ENCODE assay signal across 8 cellular contexts in genomic region chr1:149936992-149937705, GRCh38. TPM values are rescaled to one million over a fixed set of nuclear protein-coding genes. Genes with fewer than 3 reads are reported as not detected.
DNase-seq lines count a peak whose midpoint lies in the region; ATAC-seq lines count a peak whose summit lies in the region.

No MANE protein-coding gene starts in this region.

- no peaks in the 10 kb centered on the region for H3K9me3 ChIP-seq in KOPT-K1 (ENCODE audit: insufficient read depth, low read length, poor library complexity, severe bottlenecking)
- no peaks in the 10 kb centered on the region for H3K9me3 ChIP-seq in iPS-18a (ENCODE audit: control insufficient read depth, low read depth, low read length)

- peak overlapping the region; percentile 46 for H3K4me3 ChIP-seq in iPS-18a (ENCODE audit: low read length)

- H3K4me3 Mint-ChIP-seq in activated naive CD8-positive, alpha-beta T cell treated with anti-CD3 and anti-CD28 coated beads for 36 hours, result peak overlapping the region; percentile 11
- H3K4me3 Mint-ChIP-seq in stimulated activated naive B cell treated with anti-CD40 and anti-IgM and Interleukin-4, amounts not matched to agents 10 μg/mL and 1 μg/mL and 100 μg/mL, for 72 hours, result no peak overlapping the region
- no peak overlapping the region for H3K4me3 Mint-ChIP-seq in stimulated activated effector memory CD8-positive, alpha-beta T cell treated with anti-CD3 and anti-CD28 coated beads, Interleukin-12 subunit alpha, Interleukin-12 subunit beta, amount 100 ng/mL, for 72 hours

- peaks cover 3% of the 10 kb centered on the region for H3K27me3 Mint-ChIP-seq in activated naive CD8-positive, alpha-beta T cell treated with anti-CD3 and anti-CD28 coated beads for 36 hours
- peaks cover 40% of the 10 kb centered on the region in 2 donors for H3K27me3 Mint-ChIP-seq in stimulated activated naive B cell treated with anti-CD40 and anti-IgM and Interleukin-4, amounts not matched to agents 10 μg/mL and 1 μg/mL and 100 μg/mL, for 72 hours

- peak overlapping the region; percentile 21 for H3K9ac ChIP-seq in iPS-18a (ENCODE audit: low read length)

- H3K36me3 ChIP-seq in KOPT-K1 (ENCODE audit: insufficient read depth, low read length) (no peaks in the 10 kb centered on the region), iPS-18a (ENCODE audit: control insufficient read depth, low read depth, low read length) (no peaks in the 10 kb centered on the region)

- no peak for ATAC-seq in stimulated activated naive B cell treated with anti-CD40 and anti-IgM and Interleukin-4, amounts not matched to agents 10 μg/mL and 1 μg/mL and 100 μg/mL, for 72 hours (replicated peaks)
- ATAC-seq in stimulated activated effector memory CD8-positive, alpha-beta T cell treated with anti-CD3 and anti-CD28 coated beads, Interleukin-12 subunit alpha, Interleukin-12 subunit beta, amount 100 ng/mL, for 72 hours, result no peak
- ATAC-seq in HG03520 (IDR thresholded peaks at IDR 0.05; ENCODE audit: unreplicated experiment), result no peak
- no peak for ATAC-seq in GM21360 (IDR thresholded peaks at IDR 0.05; ENCODE audit: unreplicated experiment)

- no peaks in the 10 kb centered on the region for H3K9me3 Mint-ChIP-seq in activated naive CD8-positive, alpha-beta T cell treated with anti-CD3 and anti-CD28 coated beads for 36 hours
- H3K9me3 Mint-ChIP-seq in stimulated activated naive B cell treated with anti-CD40 and anti-IgM and Interleukin-4, amounts not matched to agents 10 μg/mL and 1 μg/mL and 100 μg/mL, for 72 hours, result no peaks in the 10 kb centered on the region
- no peaks in the 10 kb centered on the region for H3K9me3 Mint-ChIP-seq in stimulated activated effector memory CD8-positive, alpha-beta T cell treated with anti-CD3 and anti-CD28 coated beads, Interleukin-12 subunit alpha, Interleukin-12 subunit beta, amount 100 ng/mL, for 72 hours

- peaks cover 31% of the 10 kb centered on the region for H3K4me1 Mint-ChIP-seq in activated naive CD8-positive, alpha-beta T cell treated with anti-CD3 and anti-CD28 coated beads for 36 hours
- peaks cover 9% of the 10 kb centered on the region in 2 donors for H3K4me1 Mint-ChIP-seq in stimulated activated naive B cell treated with anti-CD40 and anti-IgM and Interleukin-4, amounts not matched to agents 10 μg/mL and 1 μg/mL and 100 μg/mL, for 72 hours
- peaks cover 24% of the 10 kb centered on the region for H3K4me1 Mint-ChIP-seq in stimulated activated effector memory CD8-positive, alpha-beta T cell treated with anti-CD3 and anti-CD28 coated beads, Interleukin-12 subunit alpha, Interleukin-12 subunit beta, amount 100 ng/mL, for 72 hours

- peak; percentile 28 for DNase-seq in DMS153 treated with DMSO at 0.1 percent for 48 hours (lab: John Stamatoyannopoulos, UW; ENCODE audit: unreplicated experiment)
- DNase-seq in activated naive CD8-positive, alpha-beta T cell treated with anti-CD3 and anti-CD28 coated beads for 36 hours, result no peak
- DNase-seq in stimulated activated naive B cell treated with anti-CD40 and anti-IgM and Interleukin-4, amounts not matched to agents 10 μg/mL and 1 μg/mL and 100 μg/mL, for 72 hours, result no peak
- no peak for DNase-seq in stimulated activated effector memory CD8-positive, alpha-beta T cell treated with anti-CD3 and anti-CD28 coated beads, Interleukin-12 subunit alpha, Interleukin-12 subunit beta, amount 100 ng/mL, for 72 hours (ENCODE audit: low spot score in 2 of 2)

- peaks cover 33% of the 10 kb centered on the region for H3K4me1 ChIP-seq in iPS-18a (ENCODE audit: control insufficient read depth, low read depth, low read length)

- no peaks in the 10 kb centered on the region for H3K27me3 ChIP-seq in iPS-18a (ENCODE audit: control insufficient read depth, insufficient read depth, low read length)

- peak overlapping the region; percentile 47 for H3K27ac Mint-ChIP-seq in activated naive CD8-positive, alpha-beta T cell treated with anti-CD3 and anti-CD28 coated beads for 36 hours
- H3K27ac Mint-ChIP-seq in stimulated activated naive B cell treated with anti-CD40 and anti-IgM and Interleukin-4, amounts not matched to agents 10 μg/mL and 1 μg/mL and 100 μg/mL, for 72 hours, result peak overlapping the region; percentile 59
- no peak overlapping the region for H3K27ac Mint-ChIP-seq in stimulated activated effector memory CD8-positive, alpha-beta T cell treated with anti-CD3 and anti-CD28 coated beads, Interleukin-12 subunit alpha, Interleukin-12 subunit beta, amount 100 ng/mL, for 72 hours

- peak overlapping the region; percentile 61 for H3K27ac ChIP-seq in KOPT-K1 (ENCODE audit: low read depth, low read length, poor library complexity, severe bottlenecking)
- no peak overlapping the region for H3K27ac ChIP-seq in iPS-18a (ENCODE audit: low read length)

- no peaks in the 10 kb centered on the region for H3K36me3 Mint-ChIP-seq in activated naive CD8-positive, alpha-beta T cell treated with anti-CD3 and anti-CD28 coated beads for 36 hours
- no peaks in the 10 kb centered on the region for H3K36me3 Mint-ChIP-seq in stimulated activated naive B cell treated with anti-CD40 and anti-IgM and Interleukin-4, amounts not matched to agents 10 μg/mL and 1 μg/mL and 100 μg/mL, for 72 hours
- peaks cover 16% of the 10 kb centered on the region for H3K36me3 Mint-ChIP-seq in stimulated activated effector memory CD8-positive, alpha-beta T cell treated with anti-CD3 and anti-CD28 coated beads, Interleukin-12 subunit alpha, Interleukin-12 subunit beta, amount 100 ng/mL, for 72 hours

RNA-seq across cellular contexts. Expression of gene MTMR11, which starts 0.5 kb away (rescaled TPM):
- total RNA-seq in activated naive CD8-positive, alpha-beta T cell treated with anti-CD3 and anti-CD28 coated beads for 36 hours, result 1 to 10 TPM in 1 of 2 experiments, under 1 TPM in 1; 0.94 to 1.8 TPM

RNA-seq across cellular contexts. Expression of gene SF3B4, which starts 9.5 kb away (rescaled TPM):
- total RNA-seq in activated naive CD8-positive, alpha-beta T cell treated with anti-CD3 and anti-CD28 coated beads for 36 hours, result 100 to 1,000 TPM; 111 to 112 TPM

RNA-seq across cellular contexts. Expression of gene SV2A, which starts 19.5 kb away (rescaled TPM):
- total RNA-seq in activated naive CD8-positive, alpha-beta T cell treated with anti-CD3 and anti-CD28 coated beads for 36 hours, result 10 to 100 TPM; 12.5 to 12.8 TPM

RNA-seq across cellular contexts. Expression of gene BOLA1, which starts 37.8 kb away (rescaled TPM):
- total RNA-seq in activated naive CD8-positive, alpha-beta T cell treated with anti-CD3 and anti-CD28 coated beads for 36 hours, result 10 to 100 TPM; 20.6 to 22.6 TPM
